In the genomic region with DNA sequence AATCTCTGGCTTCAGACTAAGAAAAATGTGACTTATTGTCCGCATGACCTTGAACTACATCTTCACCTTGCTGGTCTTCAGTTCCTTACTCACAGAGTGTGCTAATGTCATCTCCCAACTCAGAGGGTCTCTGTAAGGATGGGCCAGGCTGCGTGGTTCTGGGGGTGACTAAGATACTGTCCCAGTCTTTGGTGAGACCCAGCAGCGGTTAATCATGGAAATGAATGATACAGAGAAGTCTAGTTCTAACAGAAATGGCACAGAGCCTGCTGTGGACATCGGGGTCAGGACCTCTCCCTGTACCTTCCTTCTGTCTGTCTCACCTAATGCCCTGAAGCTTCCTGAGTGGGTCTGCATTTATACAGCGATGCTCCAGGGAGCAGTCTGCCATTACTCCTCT, we compare ENCODE assay signal across 33 cellular contexts.
A peak's percentile ranks its signal among the peaks of the same experiment; 100 is the strongest.
DNase-seq lines count a peak whose midpoint lies in the region; ATAC-seq and TF ChIP-seq lines count a peak whose summit lies in the region.
"Had no signal": no experiment of that assay in that cellular context is flagged by ENCODE, and none has a peak within 500 bp of the region (broad histone marks: within the 10 kb centered on the region; RNA-seq: fewer than 3 reads in every experiment).

No MANE protein-coding gene starts in this region.

- intact Hi-C loops in esophagus muscularis mucosa (cut with DNase I) (no loop called here), spleen (cut with DNase I; ENCODE audit: low total_unique reads) (no loop called here)

- H3K27ac ChIP-seq in esophagus muscularis mucosa (replicated peaks in 1 of 4) (no peak overlapping the region), tibial nerve (no peak overlapping the region), spleen (no peak overlapping the region)
- H3K27ac ChIP-seq: 22Rv1; A549; BLaER1; BLaER1 treated with 17β-estradiol and CSF1 and Interleukin-3, amounts not matched to agents 10 nM and 100 nM; C4-2B had no signal

- peaks cover 0 to 7% (median 6%) of the 10 kb centered on the region in 4 donors for H3K4me1 ChIP-seq in esophagus muscularis mucosa
- H3K4me1 ChIP-seq in tibial nerve = no peaks in the 10 kb centered on the region
- H3K4me1 ChIP-seq in spleen = no peaks in the 10 kb centered on the region
- H3K4me1 ChIP-seq: A549; BE2C; BLaER1; BLaER1 treated with 17β-estradiol and CSF1 and Interleukin-3, amounts not matched to agents 10 nM and 100 nM; Caco-2 had no signal

- peaks cover 8% of the 10 kb centered on the region for H3K4me1 Mint-ChIP-seq in nephron progenitor cell
- H3K4me1 Mint-ChIP-seq in activated T-cell treated with anti-CD3 and anti-CD28 coated beads, Interleukin-2, amount 50 U/mL, for 72 hours (ENCODE audit: low read depth) = no peaks in the 10 kb centered on the region
- H3K4me1 Mint-ChIP-seq: B cell; CD14-positive monocyte; CD4-positive, alpha-beta memory T cell; CD4-positive, CD25-positive, alpha-beta regulatory T cell; CD8-positive, alpha-beta memory T cell had no signal

- H3K9me3 ChIP-seq in esophagus muscularis mucosa (no peaks in the 10 kb centered on the region), tibial nerve (no peaks in the 10 kb centered on the region), spleen (no peaks in the 10 kb centered on the region)
- H3K9me3 ChIP-seq: A549; BE2C; BLaER1; BLaER1 treated with 17β-estradiol and CSF1 and Interleukin-3, amounts not matched to agents 10 nM and 100 nM; Caco-2 had no signal

- no peaks in the 10 kb centered on the region for H3K36me3 Mint-ChIP-seq in nephron progenitor cell (ENCODE audit: low read depth)
- no peaks in the 10 kb centered on the region for H3K36me3 Mint-ChIP-seq in activated T-cell treated with anti-CD3 and anti-CD28 coated beads, Interleukin-2, amount 50 U/mL, for 72 hours (ENCODE audit: insufficient read depth in 2 of 2)
- H3K36me3 Mint-ChIP-seq: CD14-positive monocyte; CD4-positive, alpha-beta memory T cell; CD4-positive, CD25-positive, alpha-beta regulatory T cell; CD8-positive, alpha-beta memory T cell; CD8-positive, alpha-beta T cell had no signal

- ATAC-seq in activated T-cell treated with anti-CD3 and anti-CD28 coated beads, Interleukin-2, amount 50 U/mL, for 72 hours (replicated peaks in 1 of 2) = no peak
- ATAC-seq: A549; CD8-positive, alpha-beta T cell had no signal

- H3K9me3 Mint-ChIP-seq in nephron progenitor cell = no peaks in the 10 kb centered on the region
- H3K9me3 Mint-ChIP-seq in activated T-cell treated with anti-CD3 and anti-CD28 coated beads, Interleukin-2, amount 50 U/mL, for 72 hours = no peaks in the 10 kb centered on the region
- H3K9me3 Mint-ChIP-seq: CD4-positive, alpha-beta T cell; CD8-positive, alpha-beta memory T cell; CD8-positive, alpha-beta T cell had no signal

- DNase-seq in esophagus muscularis mucosa (ENCODE audit: extremely low spot score) (peak; percentile 85), mesenteric fat pad (ENCODE audit: low spot score) (peak; percentile 71), nephron progenitor cell (no peak), tibial nerve (ENCODE audit: low spot score in 2 of 2) (no peak), spleen (no peak)
- no peak for DNase-seq in activated T-cell treated with anti-CD3 and anti-CD28 coated beads, Interleukin-2, amount 50 U/mL, for 72 hours
- DNase-seq: 8988T; ACHN; AML-193; BE2C; C1 segment of cervical spinal cord; Caco-2; Calu3; CD4-positive, alpha-beta memory T cell; CD4-positive, alpha-beta T cell; CD4-positive, CD25-positive, alpha-beta regulatory T cell; CD8-positive, alpha-beta memory T cell; CD8-positive, alpha-beta T cell; COR-L47; DMS 273 treated with DMSO at 0.1 percent for 48 hours; DMS153; DMS53; DMS79; DMS79 treated with DMSO at 0.1 percent for 48 hours; DND-41; EL had no signal

- H3K27me3 Mint-ChIP-seq in nephron progenitor cell (ENCODE audit: low read depth, poor library complexity) = peaks cover 15% of the 10 kb centered on the region
- no peaks in the 10 kb centered on the region for H3K27me3 Mint-ChIP-seq in activated T-cell treated with anti-CD3 and anti-CD28 coated beads, Interleukin-2, amount 50 U/mL, for 72 hours (ENCODE audit: low read depth)
- H3K27me3 Mint-ChIP-seq: B cell; CD4-positive, alpha-beta memory T cell; CD4-positive, alpha-beta T cell; CD4-positive, CD25-positive, alpha-beta regulatory T cell had no signal

- no peak overlapping the region for H3K4me3 Mint-ChIP-seq in nephron progenitor cell
- no peak overlapping the region for H3K4me3 Mint-ChIP-seq in activated T-cell treated with anti-CD3 and anti-CD28 coated beads, Interleukin-2, amount 50 U/mL, for 72 hours
- H3K4me3 Mint-ChIP-seq: B cell; CD14-positive monocyte; CD4-positive, alpha-beta memory T cell; CD4-positive, alpha-beta T cell; CD4-positive, CD25-positive, alpha-beta regulatory T cell; CD8-positive, alpha-beta memory T cell; CD8-positive, alpha-beta T cell had no signal

- no peak overlapping the region for H3K4me3 ChIP-seq in esophagus muscularis mucosa
- H3K4me3 ChIP-seq in tibial nerve = no peak overlapping the region
- H3K4me3 ChIP-seq in spleen = no peak overlapping the region
- H3K4me3 ChIP-seq: A549; BLaER1; BLaER1 treated with 17β-estradiol and CSF1 and Interleukin-3, amounts not matched to agents 10 nM and 100 nM had no signal

- H3K27me3 ChIP-seq in esophagus muscularis mucosa = no peaks in the 10 kb centered on the region
- H3K27me3 ChIP-seq in tibial nerve = no peaks in the 10 kb centered on the region
- H3K27me3 ChIP-seq in spleen (replicated peaks in 1 of 7) = no peaks in the 10 kb centered on the region
- H3K27me3 ChIP-seq: BE2C; BLaER1; BLaER1 treated with 17β-estradiol and CSF1 and Interleukin-3, amounts not matched to agents 10 nM and 100 nM had no signal

- no peaks in the 10 kb centered on the region for H3K36me3 ChIP-seq in esophagus muscularis mucosa
- H3K36me3 ChIP-seq in tibial nerve = no peaks in the 10 kb centered on the region
- H3K36me3 ChIP-seq in spleen = no peaks in the 10 kb centered on the region
- H3K36me3 ChIP-seq: BE2C; BLaER1; BLaER1 treated with 17β-estradiol and CSF1 and Interleukin-3, amounts not matched to agents 10 nM and 100 nM had no signal

- TF ChIP-seq POLR2A in esophagus muscularis mucosa (IDR thresholded peaks at IDR 0.05; ENCODE audit: low read depth) (no peak), tibial nerve (IDR thresholded peaks at IDR 0.05) (no peak), spleen (IDR thresholded peaks at IDR 0.05) (no peak)

- TF ChIP-seq EP300 in esophagus muscularis mucosa (IDR thresholded peaks at IDR 0.05) (no peak), tibial nerve (IDR thresholded peaks at IDR 0.05) (no peak)

- 88% methylated on average over 5 of the region's 5 CpGs for WGBS in esophagus muscularis mucosa
- 97 to 98% methylated on average over 5 of the region's 5 CpGs for WGBS in tibial nerve, 2 donors
- 83 to 98% (median 90%) methylated on average over 5 of the region's 5 CpGs for WGBS in spleen, 5 donors

- TF ChIP-seq CTCF in esophagus muscularis mucosa (IDR thresholded peaks at IDR 0.05) (no peak), nephron progenitor cell (IDR thresholded peaks at IDR 0.05) (no peak), tibial nerve (IDR thresholded peaks at IDR 0.05) (no peak), spleen (IDR thresholded peaks at IDR 0.05 in 8 of 11, conservative IDR thresholded peaks at IDR 0.05 in 3 of 11) (no peak)

- H3K27ac Mint-ChIP-seq in nephron progenitor cell = peak overlapping the region; percentile 14
- no peak overlapping the region for H3K27ac Mint-ChIP-seq in activated T-cell treated with anti-CD3 and anti-CD28 coated beads, Interleukin-2, amount 50 U/mL, for 72 hours
- H3K27ac Mint-ChIP-seq: B cell; CD14-positive monocyte; CD4-positive, alpha-beta T cell; CD4-positive, CD25-positive, alpha-beta regulatory T cell; CD8-positive, alpha-beta memory T cell; CD8-positive, alpha-beta T cell had no signal

Comparison
In these comparisons a context has a peak if more than half of its experiments do, and no peak if none do; other contexts are left out.
1. DNase-seq: peak in esophagus muscularis mucosa (single experiment) and mesenteric fat pad (single experiment); none in nephron progenitor cell (single experiment), activated T-cell treated with anti-CD3 and anti-CD28 coated beads, Interleukin-2, amount 50 U/mL, for 72 hours (0 of 2), tibial nerve (0 of 2) and spleen (single experiment).